8 cellular contexts compared by ENCODE assay signal in genomic region chr17:75270966-75271232, GRCh38. TPM values are rescaled to one million over a fixed set of nuclear protein-coding genes. Genes with fewer than 3 reads are reported as not detected.
DNase-seq lines count a peak whose midpoint lies in the region; ATAC-seq and TF ChIP-seq lines count a peak whose summit lies in the region.

MIF4GD (minus strand) TSS chr17:75271231; CDS start chr17:75270195, 1,036 bp downstream.

- H3K27me3 Mint-ChIP-seq in activated T-helper 2 cell treated with anti-CD3 and anti-CD28 coated beads, Interferon-gamma antibody, Interleukin-2, Interleukin-4, amounts not matched to agents 10 μg/mL and 5 μg/mL and 100 μg/mL, durations not matched to agents 14 hours and 24 hours and 36 hours (ENCODE audit: low read depth) = no peaks in the 10 kb centered on the region

- in situ Hi-C loops in gastrocnemius medialis (cut with MboI; ENCODE audit: low sequenced_read_pairs in 4 of 4) = no loop called here
- in situ Hi-C loops in ACHN (cut with HindIII; ENCODE audit: low pct_ligation_motif_present, low pct_unique_long_range_greater_than_20kb, low sequenced_read_pairs) = no loop called here

- intact Hi-C loops in activated T-helper 2 cell treated with anti-CD3 and anti-CD28 coated beads, Interferon-gamma antibody, Interleukin-2, Interleukin-4, amounts not matched to agents 10 μg/mL and 5 μg/mL and 100 μg/mL, durations not matched to agents 14 hours and 24 hours and 36 hours (cut with micrococcal nuclease) = loop anchor here (1.0 to 10.0 kb wide), 6 partner anchors 9 to 394 kb away; partner anchors contain the start of genes CASKIN2, RECQL5, SAP30BP and SLC25A19
- intact Hi-C loops in left cardiac atrium (cut with DNase I) = no loop called here
- intact Hi-C loops in gastrocnemius medialis (cut with DNase I; ENCODE audit: low total_unique reads) = loop anchor here (1.0 to 2.0 kb wide), 3 partner anchors 18 to 156 kb away; partner anchors contain the start of gene SLC25A19

- H3K4me1 Mint-ChIP-seq in activated T-helper 2 cell treated with anti-CD3 and anti-CD28 coated beads, Interferon-gamma antibody, Interleukin-2, Interleukin-4, amounts not matched to agents 10 μg/mL and 5 μg/mL and 100 μg/mL, durations not matched to agents 14 hours and 24 hours and 36 hours (ENCODE audit: low read depth) = peaks cover 33% of the 10 kb centered on the region

- H3K4me3 ChIP-seq in H7 (ENCODE audit: insufficient read depth, low read depth, low read length) (peak within 1 kb of the TSS; percentile 83), gastrocnemius medialis (peak within 1 kb of the TSS; percentile 82 to 100 (median 90))

- H3K36me3 Mint-ChIP-seq in activated T-helper 2 cell treated with anti-CD3 and anti-CD28 coated beads, Interferon-gamma antibody, Interleukin-2, Interleukin-4, amounts not matched to agents 10 μg/mL and 5 μg/mL and 100 μg/mL, durations not matched to agents 14 hours and 24 hours and 36 hours (ENCODE audit: low read depth) = peaks cover 56% of the 10 kb centered on the region

- peak; percentile 74 to 93 for TF ChIP-seq POLR2A in gastrocnemius medialis (IDR thresholded peaks at IDR 0.05)

- H3K9me3 Mint-ChIP-seq in activated T-helper 2 cell treated with anti-CD3 and anti-CD28 coated beads, Interferon-gamma antibody, Interleukin-2, Interleukin-4, amounts not matched to agents 10 μg/mL and 5 μg/mL and 100 μg/mL, durations not matched to agents 14 hours and 24 hours and 36 hours = no peaks in the 10 kb centered on the region

- peak within 1 kb of the TSS; percentile 88 for H3K4me3 Mint-ChIP-seq in activated T-helper 2 cell treated with anti-CD3 and anti-CD28 coated beads, Interferon-gamma antibody, Interleukin-2, Interleukin-4, amounts not matched to agents 10 μg/mL and 5 μg/mL and 100 μg/mL, durations not matched to agents 14 hours and 24 hours and 36 hours (ENCODE audit: low read depth)

- ATAC-seq in left cardiac atrium = no peak
- ATAC-seq in gastrocnemius medialis = no peak
- ATAC-seq in HG02981 (IDR thresholded peaks at IDR 0.05; ENCODE audit: unreplicated experiment) = no peak

- peak within 1 kb of the TSS; percentile 93 for H3K27ac Mint-ChIP-seq in activated T-helper 2 cell treated with anti-CD3 and anti-CD28 coated beads, Interferon-gamma antibody, Interleukin-2, Interleukin-4, amounts not matched to agents 10 μg/mL and 5 μg/mL and 100 μg/mL, durations not matched to agents 14 hours and 24 hours and 36 hours

- DNase-seq in A172 (ENCODE audit: low spot score) (no peak), H7 (no peak), left cardiac atrium (no peak), gastrocnemius medialis (no peak), ACHN (no peak)
- no peak for DNase-seq in activated T-helper 2 cell treated with anti-CD3 and anti-CD28 coated beads, Interferon-gamma antibody, Interleukin-2, Interleukin-4, amounts not matched to agents 10 μg/mL and 5 μg/mL and 100 μg/mL, durations not matched to agents 14 hours and 24 hours and 36 hours (ENCODE audit: low spot score)
- no peak for DNase-seq in stimulated activated CD4-positive, alpha-beta T cell treated with anti-CD3 and anti-CD28 coated beads, Interleukin-12 subunit alpha, Interleukin-12 subunit beta, amount 100 ng/mL, for 4 hours

- H3K9me3 ChIP-seq in gastrocnemius medialis = no peaks in the 10 kb centered on the region

- H3K27me3 ChIP-seq in H7 (ENCODE audit: control insufficient read depth, insufficient read depth, low read length) (peaks cover 4% of the 10 kb centered on the region; the same call in 1 of the 2 replicates), gastrocnemius medialis (no peaks in the 10 kb centered on the region)

- no peak for TF ChIP-seq CTCF in gastrocnemius medialis (IDR thresholded peaks at IDR 0.05 in 4 of 5, conservative IDR thresholded peaks at IDR 0.05 in 1 of 5)

- H3K36me3 ChIP-seq in H7 (replicated peaks; ENCODE audit: control insufficient read depth, insufficient read depth, low read length) (peaks cover 11% of the 10 kb centered on the region), gastrocnemius medialis (peaks cover 0 to 16% of the 10 kb centered on the region in 2 donors)

- H3K27ac ChIP-seq in gastrocnemius medialis = peak within 1 kb of the TSS; percentile 96 to 100 (median 98)

- peaks cover 18 to 33% of the 10 kb centered on the region in 2 donors for H3K4me1 ChIP-seq in gastrocnemius medialis

RNA-seq across cellular contexts. Expression of gene MIF4GD, which starts in this region (rescaled TPM):
- 34.2 and 43.5 TPM in 2 replicates for total RNA-seq in A172 (2014; rRNA removed; shearing (Covaris generic))
- 28.0 TPM in 2 replicates for total RNA-seq in H7 (2014; rRNA removed; shearing (Covaris generic))
- total RNA-seq in activated T-helper 2 cell treated with anti-CD3 and anti-CD28 coated beads, Interferon-gamma antibody, Interleukin-2, Interleukin-4, amounts not matched to agents 10 μg/mL and 5 μg/mL and 100 μg/mL, durations not matched to agents 14 hours and 24 hours and 36 hours = 50.5 and 51.5 TPM in 2 replicates
- 10 to 100 TPM; 13.8 to 17.7 TPM for total RNA-seq in left cardiac atrium
- total RNA-seq in gastrocnemius medialis = 10 to 100 TPM; 50.5 to 96.1 (median 72.4) TPM

Comparison
In these comparisons a context has a peak if more than half of its experiments do, and no peak if none do; other contexts are left out.
1. intact Hi-C loops: an anchor here in activated T-helper 2 cell treated with anti-CD3 and anti-CD28 coated beads, Interferon-gamma antibody, Interleukin-2, Interleukin-4, amounts not matched to agents 10 μg/mL and 5 μg/mL and 100 μg/mL, durations not matched to agents 14 hours and 24 hours and 36 hours (1.0 to 10.0 kb wide) and gastrocnemius medialis (1.0 to 2.0 kb wide); none called in left cardiac atrium.